In the genomic region with DNA sequence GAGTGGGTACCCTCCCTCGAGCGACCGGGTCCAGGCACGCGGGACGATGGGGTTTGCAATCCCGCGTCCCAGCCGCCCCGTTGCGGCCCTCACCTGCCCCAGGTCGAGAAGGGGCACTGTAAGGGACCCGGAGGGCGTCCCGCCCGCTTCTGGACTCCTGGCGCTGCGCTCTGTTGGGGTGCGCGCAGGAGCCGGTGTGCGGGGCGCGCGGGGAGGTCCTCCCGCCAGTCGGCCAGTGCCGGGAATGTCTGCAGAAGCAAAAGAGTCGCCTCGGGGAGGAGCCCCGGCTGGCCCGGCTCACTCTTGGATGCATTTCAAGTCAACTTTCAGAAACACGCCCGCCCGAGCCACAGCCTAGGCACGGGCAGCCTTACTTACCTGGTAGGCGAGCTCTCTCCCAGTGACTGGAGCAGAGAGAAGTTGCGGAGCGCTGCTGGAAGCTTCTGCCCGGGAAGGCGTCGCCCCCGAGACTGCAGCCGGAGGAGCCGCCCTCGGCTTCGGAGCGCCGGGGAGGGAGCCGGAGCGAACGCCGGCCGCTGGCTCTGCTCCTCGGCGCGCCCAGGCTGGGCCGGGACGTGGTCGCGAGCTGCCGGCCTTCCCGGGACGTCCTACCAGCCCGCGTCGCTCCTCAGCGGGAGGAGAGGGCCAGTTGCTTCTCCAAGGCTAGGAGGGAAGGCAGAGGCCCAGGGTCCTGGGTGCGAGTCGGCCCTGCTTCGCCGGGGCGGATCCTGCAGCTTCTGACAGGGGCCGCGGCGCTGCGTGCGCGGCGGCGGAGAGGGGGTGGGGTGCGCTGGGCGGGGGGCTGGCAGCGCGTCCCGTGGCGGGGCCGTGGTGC, we compare ENCODE assay signal across 10 cellular contexts. TPM values are rescaled to one million over a fixed set of nuclear protein-coding genes. Genes with fewer than 3 reads are reported as not detected.
DNase-seq lines count a peak whose midpoint lies in the region; ATAC-seq and TF ChIP-seq lines count a peak whose summit lies in the region.
"Had no signal": no experiment of that assay in that cellular context is flagged by ENCODE, and none has a peak within 500 bp of the region (broad histone marks: within the 10 kb centered on the region; RNA-seq: fewer than 3 reads in every experiment).

Gene LMX1A (minus strand): TSS at position 739 of the 835 bp plus-strand sequence. CDS start 1,156 bp downstream, outside the sequence.

- no peaks in the 10 kb centered on the region for H3K9me2 ChIP-seq in hepatocyte (replicated peaks; ENCODE audit: insufficient read depth)

- peak within 1 kb of the TSS; percentile 56 for H2AFZ ChIP-seq in hepatocyte

- H3K4me1 Mint-ChIP-seq in naive thymus-derived CD8-positive, alpha-beta T cell = peaks cover 2 to 27% (median 13%) of the 10 kb centered on the region in 4 donors
- H3K4me1 Mint-ChIP-seq: immature natural killer cell had no signal

- H3K9me3 Mint-ChIP-seq in naive thymus-derived CD8-positive, alpha-beta T cell = no peaks in the 10 kb centered on the region

- H3K4me1 ChIP-seq in hepatocyte (ENCODE audit: insufficient read depth) = peaks cover 25% of the 10 kb centered on the region
- peaks cover 13% of the 10 kb centered on the region for H3K4me1 ChIP-seq in psoas muscle

- no peaks in the 10 kb centered on the region for H3K36me3 Mint-ChIP-seq in naive thymus-derived CD8-positive, alpha-beta T cell
- H3K36me3 Mint-ChIP-seq: immature natural killer cell had no signal

- intact Hi-C loops in psoas muscle (cut with DNase I) = no loop called here

- ATAC-seq in psoas muscle (peak; percentile 52 to 80 (median 66)), HG02970 (IDR thresholded peaks at IDR 0.05; ENCODE audit: low FRiP score, unreplicated experiment) (no peak)
- ATAC-seq in naive thymus-derived CD8-positive, alpha-beta T cell = no peak

- TF ChIP-seq CTCF in VCaP (conservative IDR thresholded peaks at IDR 0.05) (no peak), hepatocyte (IDR thresholded peaks at IDR 0.05; ENCODE audit: poor library complexity) (no peak), psoas muscle (IDR thresholded peaks at IDR 0.05) (no peak)

- under 1% methylated on average over 56 of the region's 88 CpGs for WGBS in hepatocyte (ENCODE audit: low lambda C conversion rate, missing lambda C conversion rate)
- 1 to 2% (median 2%) methylated on average over 43 to 88 of the region's 88 CpGs for WGBS in psoas muscle, 3 donors

- H3K4me2 ChIP-seq in hepatocyte = peak within 1 kb of the TSS; percentile 90

- POLR2A ChIA-PET in naive thymus-derived CD8-positive, alpha-beta T cell (lab: Charles Lee) = no interaction called here

- DNase-seq in DMS 273 treated with DMSO at 0.1 percent for 48 hours (lab: John Stamatoyannopoulos, UW) (peak; percentile 9), hepatocyte (ENCODE audit: low spot score) (peak; percentile 29), psoas muscle (peak; percentile 40 to 67), cortex of kidney (lab: John Stamatoyannopoulos, UW) (no peak)
- no peak for DNase-seq in naive thymus-derived CD8-positive, alpha-beta T cell
- no peak for DNase-seq in activated CD4-positive, alpha-beta T cell treated with anti-CD3 and anti-CD28 coated beads for 4 hours
- DNase-seq: immature natural killer cell, T-helper 9 cell had no signal

- H3K27ac ChIP-seq in VCaP (peak within 1 kb of the TSS; percentile 61; the same call in 1 of the 2 replicates), hepatocyte (no peak within 1 kb of the TSS), psoas muscle (no peak within 1 kb of the TSS)

- H3K9me3 ChIP-seq in hepatocyte (ENCODE audit: low read depth) (no peaks in the 10 kb centered on the region), psoas muscle (no peaks in the 10 kb centered on the region)

- peak within 1 kb of the TSS in 1 of 10 donors; percentile 21 for H3K4me3 Mint-ChIP-seq in naive thymus-derived CD8-positive, alpha-beta T cell
- H3K4me3 Mint-ChIP-seq: immature natural killer cell had no signal

- H3K27ac Mint-ChIP-seq in naive thymus-derived CD8-positive, alpha-beta T cell = no peak within 1 kb of the TSS
- H3K27ac Mint-ChIP-seq: immature natural killer cell had no signal

- peak within 1 kb of the TSS; percentile 42 for H3K4me3 ChIP-seq in hepatocyte
- peak within 1 kb of the TSS; percentile 67 for H3K4me3 ChIP-seq in psoas muscle

- no peaks in the 10 kb centered on the region for H4K20me1 ChIP-seq in hepatocyte (ENCODE audit: insufficient read depth, poor library complexity, severe bottlenecking)

- H3K36me3 ChIP-seq in hepatocyte (replicated peaks; ENCODE audit: insufficient read depth, low read depth) (no peaks in the 10 kb centered on the region), psoas muscle (ENCODE audit: insufficient read depth in 1 of 2, low read depth in 1 of 2) (no peaks in the 10 kb centered on the region)

- peaks cover 98% of the 10 kb centered on the region for H3K27me3 ChIP-seq in hepatocyte
- H3K27me3 ChIP-seq in psoas muscle (ENCODE audit: insufficient read depth in 3 of 3, low read length in 2 of 3) = peaks cover 3 to 72% (median 20%) of the 10 kb centered on the region in 3 donors

- peaks cover 41 to 93% (median 65%) of the 10 kb centered on the region in 5 donors for H3K27me3 Mint-ChIP-seq in naive thymus-derived CD8-positive, alpha-beta T cell

- H3K79me2 ChIP-seq in hepatocyte = no peaks in the 10 kb centered on the region

RNA-seq across cellular contexts. Expression of gene LMX1A, which starts in this region (rescaled TPM):
- total RNA-seq in hepatocyte (not detected in 2 replicates), psoas muscle (under 1 TPM in 2 of 4 donors, not detected in 2; 0.25 to 0.36 TPM)
- polyA plus RNA-seq in hepatocyte (not detected in 2 replicates), psoas muscle (under 1 TPM in 2 of 3 donors, not detected in 1; 0.04 to 0.07 TPM)
- total RNA-seq in naive thymus-derived CD8-positive, alpha-beta T cell = not detected
- not detected for polyA plus RNA-seq in naive thymus-derived CD8-positive, alpha-beta T cell
- polyA plus RNA-seq: immature natural killer cell had no signal

Comparison
In these comparisons a context has a peak if more than half of its experiments do, and no peak if none do; other contexts are left out.
1. Peak in DNase-seq, H3K4me3 ChIP-seq and H3K4me2 ChIP-seq in hepatocyte; RNA of the gene not detected or under 1 TPM.
2. Peak in DNase-seq, ATAC-seq and H3K4me3 ChIP-seq in psoas muscle; RNA of the gene not detected or under 1 TPM.